11 cellular contexts compared by ENCODE assay signal in genomic region chr3:23094890-23095462, GRCh38.
A peak's percentile ranks its signal among the peaks of the same experiment; 100 is the strongest.
DNase-seq lines count a peak whose midpoint lies in the region; ATAC-seq and TF ChIP-seq lines count a peak whose summit lies in the region.
"Had no signal": no experiment of that assay in that cellular context is flagged by ENCODE, and none has a peak within 500 bp of the region (broad histone marks: within the 10 kb centered on the region; RNA-seq: fewer than 3 reads in every experiment).

No MANE protein-coding gene starts in this region.

- DNase-seq in NCI-H345 (lab: John Stamatoyannopoulos, UW) (peak; percentile 60), NCI-H345 treated with DMSO at 0.1 percent for 48 hours (lab: John Stamatoyannopoulos, UW; ENCODE audit: unreplicated experiment) (no peak), NCI-H774 (lab: John Stamatoyannopoulos, UW) (peak; percentile 56), fibroblast of lung (ENCODE audit: low read depth in 2 of 2) (peak; percentile 57 to 81), SK-N-DZ (ENCODE audit: low spot score) (no peak), SKM-1 treated with dmso at 0.1 percent for 144 hours (lab: John Stamatoyannopoulos, UW; ENCODE audit: unreplicated experiment) (no peak), NCI-H2171 (lab: John Stamatoyannopoulos, UW) (no peak)
- DNase-seq in stimulated activated naive CD8-positive, alpha-beta T cell treated with anti-CD3 and anti-CD28 coated beads, Interleukin-15, amount 100 ng/mL, for 72 hours: no peak
- DNase-seq: activated effector memory CD4-positive, alpha-beta T cell treated with anti-CD3 and anti-CD28 coated beads, Interleukin-2, amount 50 U/mL, for 16 hours; small intestine; T-helper 9 cell had no signal

- no peaks in the 10 kb centered on the region for H3K4me1 ChIP-seq in fibroblast of lung (ENCODE audit: control insufficient read depth, extremely low read depth, insufficient read depth, low read length)

- H3K4me3 ChIP-seq in fibroblast of lung (replicated peaks in 1 of 4; ENCODE audit: control extremely low read depth in 1 of 4, insufficient read depth in 1 of 4, low read depth in 3 of 4, low read length in 4 of 4): no peak overlapping the region

- peaks cover 6 to 16% of the 10 kb centered on the region in 2 donors for H3K9me3 Mint-ChIP-seq in stimulated activated naive CD8-positive, alpha-beta T cell treated with anti-CD3 and anti-CD28 coated beads, Interleukin-15, amount 100 ng/mL, for 72 hours

- H3K4me3 Mint-ChIP-seq in stimulated activated naive CD8-positive, alpha-beta T cell treated with anti-CD3 and anti-CD28 coated beads, Interleukin-15, amount 100 ng/mL, for 72 hours: no peak overlapping the region

- no peaks in the 10 kb centered on the region for H3K27me3 ChIP-seq in fibroblast of lung (ENCODE audit: control insufficient read depth, insufficient read depth, low read length)

- H2AFZ ChIP-seq in fibroblast of lung (ENCODE audit: low read length): no peak overlapping the region

- no peak for TF ChIP-seq CTCF in fibroblast of lung (conservative IDR thresholded peaks at IDR 0.05 in 1 of 2, IDR thresholded peaks at IDR 0.05 in 1 of 2; ENCODE audit: low read depth in 1 of 2, low read length in 2 of 2)

- no peak overlapping the region for H3K9ac ChIP-seq in fibroblast of lung (ENCODE audit: insufficient read depth, low read length)

- no peaks in the 10 kb centered on the region for H4K20me1 ChIP-seq in fibroblast of lung (ENCODE audit: control insufficient read depth, extremely low read depth, insufficient read depth, low read length)

- peak; percentile 40 for ATAC-seq in stimulated activated naive CD8-positive, alpha-beta T cell treated with anti-CD3 and anti-CD28 coated beads, Interleukin-15, amount 100 ng/mL, for 72 hours

- no peaks in the 10 kb centered on the region for H3K27me3 Mint-ChIP-seq in stimulated activated naive CD8-positive, alpha-beta T cell treated with anti-CD3 and anti-CD28 coated beads, Interleukin-15, amount 100 ng/mL, for 72 hours

- no peak overlapping the region for H3K27ac Mint-ChIP-seq in stimulated activated naive CD8-positive, alpha-beta T cell treated with anti-CD3 and anti-CD28 coated beads, Interleukin-15, amount 100 ng/mL, for 72 hours

- H3K27ac ChIP-seq in fibroblast of lung (ENCODE audit: insufficient read depth, low read length): no peak overlapping the region

- no peaks in the 10 kb centered on the region for H3K4me1 Mint-ChIP-seq in stimulated activated naive CD8-positive, alpha-beta T cell treated with anti-CD3 and anti-CD28 coated beads, Interleukin-15, amount 100 ng/mL, for 72 hours

- no peaks in the 10 kb centered on the region for H3K36me3 ChIP-seq in fibroblast of lung (ENCODE audit: control insufficient read depth, insufficient read depth, low read length)

- no peak overlapping the region for H3K4me2 ChIP-seq in fibroblast of lung (ENCODE audit: extremely low read depth, insufficient read depth, low read length)

- H3K79me2 ChIP-seq in fibroblast of lung (ENCODE audit: control insufficient read depth, insufficient read depth, low read length): no peaks in the 10 kb centered on the region

- no peaks in the 10 kb centered on the region for H3K9me3 ChIP-seq in fibroblast of lung (ENCODE audit: control insufficient read depth, insufficient read depth, low read depth, low read length)

Comparison
In these comparisons a context has a peak if more than half of its experiments do, and no peak if none do; other contexts are left out.
1. DNase-seq: peak in NCI-H345 (single experiment), NCI-H774 (single experiment) and fibroblast of lung (2 of 2); none in NCI-H345 treated with DMSO at 0.1 percent for 48 hours (single experiment), stimulated activated naive CD8-positive, alpha-beta T cell treated with anti-CD3 and anti-CD28 coated beads, Interleukin-15, amount 100 ng/mL, for 72 hours (0 of 2), SK-N-DZ (single experiment), SKM-1 treated with dmso at 0.1 percent for 144 hours (single experiment) and NCI-H2171 (single experiment).